In the genomic region with DNA sequence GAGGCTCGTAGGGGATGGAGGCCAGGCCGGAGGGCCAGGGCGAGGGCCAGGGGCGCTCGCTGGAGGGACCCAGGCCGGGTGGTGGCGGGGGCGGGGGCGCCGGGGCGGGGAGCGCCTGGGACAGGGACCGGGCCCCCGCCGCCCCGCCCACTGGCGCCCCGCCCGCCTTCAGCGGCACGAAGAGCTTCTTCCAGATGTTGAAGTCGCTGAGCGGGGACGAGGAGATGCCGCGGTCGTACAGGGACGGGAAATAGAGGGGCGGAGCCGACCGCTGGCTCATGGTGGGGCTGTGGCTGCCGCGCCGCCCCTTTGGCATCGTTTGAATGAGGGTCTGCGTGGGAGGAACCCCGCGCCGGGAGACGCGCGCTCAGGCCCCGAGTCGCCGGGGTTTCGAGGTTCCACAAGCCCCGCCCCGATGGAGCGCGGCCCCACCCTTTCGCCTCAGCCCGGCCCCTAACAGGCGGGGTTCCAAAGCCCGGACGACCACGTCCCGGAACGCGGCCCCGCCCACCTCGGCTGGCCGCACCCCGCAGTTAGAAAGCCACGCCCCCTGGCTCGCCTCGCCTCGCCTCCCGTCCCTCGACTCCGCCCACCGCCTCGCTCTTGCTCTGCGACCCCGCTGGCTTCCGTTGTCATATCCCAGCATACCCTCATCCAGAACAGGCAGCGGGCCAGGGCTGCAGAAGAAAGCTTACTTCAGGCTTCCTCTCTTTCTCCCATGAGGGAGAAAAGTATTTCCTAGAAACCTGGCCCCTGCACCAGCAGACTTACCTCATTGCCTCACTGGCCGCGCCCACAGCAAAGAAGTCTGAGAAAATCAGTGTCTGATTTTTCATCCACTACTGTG, we compare ENCODE assay signal across 8 cellular contexts. TPM values are rescaled to one million over a fixed set of nuclear protein-coding genes. Genes with fewer than 3 reads are reported as not detected.
DNase-seq lines count a peak whose midpoint lies in the region; ATAC-seq and TF ChIP-seq lines count a peak whose summit lies in the region.

C11orf91 (minus strand) TSS at position 402 of the 847 bp plus-strand sequence; CDS start at position 316, 86 bp downstream.

- POLR2A ChIA-PET in Caco-2 (lab: Charles Lee) = no interaction called here

- 0 to 3% methylated on average over 24 to 78 of the region's 78 CpGs for WGBS in endodermal cell (ENCODE audit: insufficient coverage in 1 of 2, insufficient read length in 1 of 2), 2 experiments

- H3K27me3 Mint-ChIP-seq in Caco-2 (ENCODE audit: insufficient read depth, unreplicated experiment) = peaks cover 2% of the 10 kb centered on the region
- H3K27me3 Mint-ChIP-seq in endodermal cell (ENCODE audit: insufficient read depth) = peaks cover 5% of the 10 kb centered on the region

- no peaks in the 10 kb centered on the region for H3K9me3 Mint-ChIP-seq in Caco-2 (ENCODE audit: unreplicated experiment)
- no peaks in the 10 kb centered on the region for H3K9me3 Mint-ChIP-seq in endodermal cell

- H3K4me3 Mint-ChIP-seq in Caco-2 (ENCODE audit: unreplicated experiment) = peak within 1 kb of the TSS; percentile 85
- H3K4me3 Mint-ChIP-seq in endodermal cell = peak within 1 kb of the TSS; percentile 66

- H3K4me1 Mint-ChIP-seq in Caco-2 (ENCODE audit: low read depth, unreplicated experiment) (peaks cover 12% of the 10 kb centered on the region), endodermal cell (peaks cover 66% of the 10 kb centered on the region)

- CTCF ChIA-PET in Caco-2 (lab: Charles Lee) = interaction anchor here (0.5 to 2.4 kb wide), 3 partner anchors 16 to 287 kb away, joined by 3 to 5 read pairs (median 4); no protein-coding TSS in a partner anchor

- H3K36me3 ChIP-seq in Caco-2 (ENCODE audit: control insufficient read depth, insufficient read depth, low read length) (no peaks in the 10 kb centered on the region), NT2/D1 (ENCODE audit: insufficient read depth, insufficient read length, low read length) (no peaks in the 10 kb centered on the region), endodermal cell (ENCODE audit: control insufficient read depth, insufficient read depth, low read length) (peaks cover 4% of the 10 kb centered on the region)

- H3K9ac ChIP-seq in NT2/D1 (ENCODE audit: insufficient read length, low read depth) (peak within 1 kb of the TSS; percentile 47), endodermal cell (ENCODE audit: extremely low read depth, low read length, poor library complexity, severe bottlenecking) (no peak within 1 kb of the TSS)

- DNase-seq in Caco-2 (peak; percentile 94 to 98), HUDEP-2 (lab: John Stamatoyannopoulos, UW; ENCODE audit: unreplicated experiment in 76 of 76) (peak in 75 of 76 experiments; percentile 23 to 96 (median 86)), NT2/D1 (ENCODE audit: low read depth, low spot score) (peak; percentile 76), endodermal cell (peak; percentile 99), mesenteric fat pad (ENCODE audit: low spot score) (peak; percentile 99)
- peak; percentile 78 for DNase-seq in activated CD8-positive, alpha-beta memory T cell treated with anti-CD3 and anti-CD28 coated beads, Interleukin-2, amount 50 U/mL, for 24 hours (ENCODE audit: extremely low read depth)
- peak; percentile 85 for DNase-seq in stimulated activated CD8-positive, alpha-beta memory T cell treated with anti-CD3 and anti-CD28 coated beads, Interleukin-12 subunit alpha, Interleukin-12 subunit beta, amount 100 ng/mL, for 4 hours (ENCODE audit: low read depth)

- H3K36me3 Mint-ChIP-seq in Caco-2 (ENCODE audit: insufficient read depth, unreplicated experiment) (peaks cover 13% of the 10 kb centered on the region), endodermal cell (ENCODE audit: low read depth) (no peaks in the 10 kb centered on the region)

- no peaks in the 10 kb centered on the region for H3K27me3 ChIP-seq in Caco-2 (replicated peaks; ENCODE audit: control insufficient read depth, insufficient read depth, low read length)
- peaks cover 4% of the 10 kb centered on the region for H3K27me3 ChIP-seq in NT2/D1 (ENCODE audit: insufficient read depth, insufficient read length)
- peaks cover 7% of the 10 kb centered on the region for H3K27me3 ChIP-seq in endodermal cell (ENCODE audit: control insufficient read depth, insufficient read depth, low read length, poor library complexity, severe bottlenecking)

- H3K27ac Mint-ChIP-seq in Caco-2 (ENCODE audit: unreplicated experiment) = peak within 1 kb of the TSS; percentile 66
- peak within 1 kb of the TSS; percentile 87 for H3K27ac Mint-ChIP-seq in endodermal cell

- peaks cover 18% of the 10 kb centered on the region for H3K4me1 ChIP-seq in Caco-2
- no peaks in the 10 kb centered on the region for H3K4me1 ChIP-seq in NT2/D1 (ENCODE audit: insufficient read depth, insufficient read length)
- peaks cover 21% of the 10 kb centered on the region for H3K4me1 ChIP-seq in endodermal cell (ENCODE audit: control insufficient read depth, insufficient read depth, low read length)

- H3K9me3 ChIP-seq in Caco-2 (no peaks in the 10 kb centered on the region), NT2/D1 (ENCODE audit: insufficient read depth, low read length) (no peaks in the 10 kb centered on the region), endodermal cell (ENCODE audit: control insufficient read depth, low read length) (no peaks in the 10 kb centered on the region)

- TF ChIP-seq CTCF in Caco-2 (IDR thresholded peaks at IDR 0.05; ENCODE audit: insufficient read depth in 1 of 2, low read depth in 1 of 2, low read length in 1 of 2, severe bottlenecking in 1 of 2, unreplicated experiment in 1 of 2) (no peak), endodermal cell (conservative IDR thresholded peaks at IDR 0.05) (no peak)

- peak; percentile 86 for ATAC-seq in GM21390 (IDR thresholded peaks at IDR 0.05; ENCODE audit: unreplicated experiment)

- peak within 1 kb of the TSS; percentile 76 for H3K27ac ChIP-seq in endodermal cell (ENCODE audit: low read depth, low read length)

- intact Hi-C loops in Caco-2 (cut with micrococcal nuclease; ENCODE audit: unreplicated experiment) = loop anchor here (5.0 kb wide), 1 partner anchor 37 kb away; the partner anchor contains the start of gene CD59

- no TSS peak for BruUV-seq in Caco-2 (replicated peaks; lab: Mats Ljungman, UMichigan)

- H3K4me3 ChIP-seq in Caco-2 (ENCODE audit: low read depth, low read length) (peak within 1 kb of the TSS; percentile 85), NT2/D1 (ENCODE audit: insufficient read length, low read depth) (peak within 1 kb of the TSS; percentile 41), endodermal cell (ENCODE audit: low read length) (peak within 1 kb of the TSS; percentile 76)

RNA-seq across cellular contexts. Expression of gene C11orf91, which starts in this region (rescaled TPM):
- not detected in 2 replicates for total RNA-seq in Caco-2 (2022)
- total RNA-seq in endodermal cell = 1 to 10 TPM in 1 of 2 donors, not detected in 1; 1.0 TPM
- polyA plus RNA-seq in endodermal cell (2013, experiment 1 of 2) = 0.89 TPM
- polyA plus RNA-seq in endodermal cell (2013, experiment 2 of 2) = 1.1 TPM
- total RNA-seq in mesenteric fat pad = 3.4 TPM

Comparison
In these comparisons a context has a peak if more than half of its experiments do, and no peak if none do; other contexts are left out.
1. Peak in every context shown above with its lines: DNase-seq, ATAC-seq, H3K4me3 ChIP-seq and H3K27ac ChIP-seq.
2. Peak in DNase-seq and H3K4me3 ChIP-seq in Caco-2; RNA of the gene not detected or under 1 TPM.